ENCODE assay signal across 12 cellular contexts in the genomic region with DNA sequence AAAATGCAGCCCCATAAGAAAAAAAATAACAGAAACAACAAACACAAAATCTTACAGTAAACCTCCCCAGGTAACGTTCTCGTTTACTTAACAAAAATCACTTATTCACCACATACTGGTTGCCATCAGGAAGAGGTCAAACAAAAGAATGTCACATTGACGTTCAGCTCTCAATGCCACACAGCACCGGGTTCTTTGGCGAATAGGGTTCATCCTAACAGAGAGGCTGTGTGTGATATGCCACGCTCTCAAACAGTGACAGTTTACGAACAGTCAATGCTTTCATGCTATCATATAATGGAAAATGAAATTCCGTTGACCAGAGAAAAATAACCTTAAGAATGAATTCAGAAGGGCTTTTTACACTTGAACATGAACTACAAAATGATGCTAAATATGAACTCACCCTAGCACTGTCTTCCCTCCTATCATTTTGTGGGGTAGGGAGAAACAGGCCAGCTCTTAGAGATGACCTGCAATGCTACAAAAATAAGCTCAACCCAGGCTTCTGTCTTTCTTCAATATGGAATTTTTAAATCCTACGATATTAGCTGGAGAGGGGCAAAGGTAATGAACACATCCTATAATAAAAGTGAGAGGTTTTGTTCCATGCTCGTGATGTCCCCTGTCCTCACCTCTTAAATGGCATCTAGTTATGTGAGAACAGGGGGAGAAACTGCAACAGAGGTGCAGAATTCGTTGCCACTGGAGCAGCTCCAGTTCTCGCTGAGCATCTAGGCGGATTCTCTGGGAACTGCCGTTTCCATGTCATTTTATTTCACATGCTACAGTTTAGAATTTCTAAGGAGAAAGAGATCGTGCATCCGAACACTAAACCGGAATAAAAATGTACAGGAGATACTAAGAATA. TPM values are rescaled to one million over a fixed set of nuclear protein-coding genes. Genes with fewer than 3 reads are reported as not detected.
A peak's percentile ranks its signal among the peaks of the same experiment; 100 is the strongest.
DNase-seq lines count a peak whose midpoint lies in the region; ATAC-seq and TF ChIP-seq lines count a peak whose summit lies in the region.
"Had no signal": no experiment of that assay in that cellular context is flagged by ENCODE, and none has a peak within 500 bp of the region (broad histone marks: within the 10 kb centered on the region; RNA-seq: fewer than 3 reads in every experiment).

No MANE protein-coding gene starts in this region.

- H3K4me3 ChIP-seq in SU-DHL-6 (ENCODE audit: insufficient read depth, low read length, poor library complexity, severe bottlenecking): no peak overlapping the region
- H3K4me3 ChIP-seq: HAP-1 had no signal

- H3K9me2 ChIP-seq in SU-DHL-6 (replicated peaks; ENCODE audit: insufficient read depth, low read length): no peaks in the 10 kb centered on the region

- H3K79me2 ChIP-seq in SU-DHL-6 (ENCODE audit: insufficient read depth, low read length): no peaks in the 10 kb centered on the region

- peak overlapping the region; percentile 78 for H3K4me3 Mint-ChIP-seq in activated naive CD8-positive, alpha-beta T cell
- no peak overlapping the region for H3K4me3 Mint-ChIP-seq in activated naive CD8-positive, alpha-beta T cell treated with anti-CD3 and anti-CD28 coated beads for 36 hours
- H3K4me3 Mint-ChIP-seq in glutamatergic neuron (ENCODE audit: unreplicated experiment): peak overlapping the region; percentile 81
- peak overlapping the region; percentile 89 for H3K4me3 Mint-ChIP-seq in stimulated activated memory B cell treated with anti-CD40 and anti-IgM and Interleukin-4, amounts not matched to agents 10 μg/mL and 1 μg/mL and 100 μg/mL, for 72 hours

- no peak overlapping the region for H3K27ac ChIP-seq in SU-DHL-6 (ENCODE audit: low read depth, low read length)

- H3K27me3 Mint-ChIP-seq in activated naive CD8-positive, alpha-beta T cell: peaks cover 32% of the 10 kb centered on the region
- peaks cover 86% of the 10 kb centered on the region for H3K27me3 Mint-ChIP-seq in activated naive CD8-positive, alpha-beta T cell treated with anti-CD3 and anti-CD28 coated beads for 36 hours
- H3K27me3 Mint-ChIP-seq in glutamatergic neuron (ENCODE audit: unreplicated experiment): peaks cover 12% of the 10 kb centered on the region
- peaks cover 14% of the 10 kb centered on the region for H3K27me3 Mint-ChIP-seq in stimulated activated memory B cell treated with anti-CD40 and anti-IgM and Interleukin-4, amounts not matched to agents 10 μg/mL and 1 μg/mL and 100 μg/mL, for 72 hours

- peak overlapping the region; percentile 54 for H3K4me2 ChIP-seq in SU-DHL-6 (ENCODE audit: low read depth, low read length, poor library complexity, severe bottlenecking)

- H3K36me3 Mint-ChIP-seq in activated naive CD8-positive, alpha-beta T cell: no peaks in the 10 kb centered on the region
- H3K36me3 Mint-ChIP-seq in activated naive CD8-positive, alpha-beta T cell treated with anti-CD3 and anti-CD28 coated beads for 36 hours: no peaks in the 10 kb centered on the region
- H3K36me3 Mint-ChIP-seq in glutamatergic neuron (ENCODE audit: unreplicated experiment): peaks cover 3% of the 10 kb centered on the region
- H3K36me3 Mint-ChIP-seq in stimulated activated memory B cell treated with anti-CD40 and anti-IgM and Interleukin-4, amounts not matched to agents 10 μg/mL and 1 μg/mL and 100 μg/mL, for 72 hours: no peaks in the 10 kb centered on the region

- DNase-seq in activated naive CD8-positive, alpha-beta T cell treated with anti-CD3 and anti-CD28 coated beads for 36 hours: no peak
- DNase-seq in glutamatergic neuron: no peak
- no peak for DNase-seq in stimulated activated CD4-positive, alpha-beta T cell treated with anti-CD3 and anti-CD28 coated beads, Interleukin-1b, Interleukin-23, amount 100 ng/mL, for 48 hours
- no peak for DNase-seq in COLO668 (lab: John Stamatoyannopoulos, UW; ENCODE audit: unreplicated experiment)
- DNase-seq: activated naive CD4-positive, alpha-beta T cell treated with anti-CD3 and anti-CD28 coated beads, Interleukin-2, amount 50 U/mL, for 16 hours; NCI-H2081 treated with DMSO at 0.1 percent for 48 hours had no signal

- TF ChIP-seq CTCF in SU-DHL-6 (IDR thresholded peaks at IDR 0.05; ENCODE audit: insufficient read depth, low read length, poor library complexity, severe bottlenecking): no peak
- no peak for TF ChIP-seq CTCF in glutamatergic neuron (IDR thresholded peaks at IDR 0.05; ENCODE audit: partially characterized antibody, unreplicated experiment)

- no peaks in the 10 kb centered on the region for H3K36me3 ChIP-seq in SU-DHL-6 (ENCODE audit: low read length)
- H3K36me3 ChIP-seq: HAP-1 had no signal

- ATAC-seq in stimulated activated memory B cell treated with anti-CD40 and anti-IgM and Interleukin-4, amounts not matched to agents 10 μg/mL and 1 μg/mL and 100 μg/mL, for 72 hours: no peak
- no peak for ATAC-seq in HG03521 (IDR thresholded peaks at IDR 0.05; ENCODE audit: unreplicated experiment)
- ATAC-seq: Panc1 had no signal

- H3K27ac Mint-ChIP-seq in activated naive CD8-positive, alpha-beta T cell: no peak overlapping the region
- H3K27ac Mint-ChIP-seq in activated naive CD8-positive, alpha-beta T cell treated with anti-CD3 and anti-CD28 coated beads for 36 hours: no peak overlapping the region
- H3K27ac Mint-ChIP-seq in glutamatergic neuron (ENCODE audit: unreplicated experiment): peak overlapping the region; percentile 13
- H3K27ac Mint-ChIP-seq in stimulated activated memory B cell treated with anti-CD40 and anti-IgM and Interleukin-4, amounts not matched to agents 10 μg/mL and 1 μg/mL and 100 μg/mL, for 72 hours: peak overlapping the region; percentile 33

- no peaks in the 10 kb centered on the region for H3K9me3 Mint-ChIP-seq in activated naive CD8-positive, alpha-beta T cell (ENCODE audit: low read depth)
- H3K9me3 Mint-ChIP-seq in activated naive CD8-positive, alpha-beta T cell treated with anti-CD3 and anti-CD28 coated beads for 36 hours: no peaks in the 10 kb centered on the region
- peaks cover 12% of the 10 kb centered on the region for H3K9me3 Mint-ChIP-seq in glutamatergic neuron (ENCODE audit: unreplicated experiment)
- no peaks in the 10 kb centered on the region for H3K9me3 Mint-ChIP-seq in stimulated activated memory B cell treated with anti-CD40 and anti-IgM and Interleukin-4, amounts not matched to agents 10 μg/mL and 1 μg/mL and 100 μg/mL, for 72 hours

- H3K9ac ChIP-seq in SU-DHL-6 (ENCODE audit: low read length): no peak overlapping the region

- peaks cover 33% of the 10 kb centered on the region for H3K4me1 Mint-ChIP-seq in activated naive CD8-positive, alpha-beta T cell (ENCODE audit: low read depth)
- peaks cover 19% of the 10 kb centered on the region for H3K4me1 Mint-ChIP-seq in activated naive CD8-positive, alpha-beta T cell treated with anti-CD3 and anti-CD28 coated beads for 36 hours
- H3K4me1 Mint-ChIP-seq in glutamatergic neuron (ENCODE audit: low read depth, unreplicated experiment): peaks cover 47% of the 10 kb centered on the region
- H3K4me1 Mint-ChIP-seq in stimulated activated memory B cell treated with anti-CD40 and anti-IgM and Interleukin-4, amounts not matched to agents 10 μg/mL and 1 μg/mL and 100 μg/mL, for 72 hours: peaks cover 69% of the 10 kb centered on the region

- no peaks in the 10 kb centered on the region for H3K9me3 ChIP-seq in SU-DHL-6 (ENCODE audit: insufficient read depth, low read length)
- H3K9me3 ChIP-seq: HAP-1 had no signal

- H3K27me3 ChIP-seq in SU-DHL-6 (ENCODE audit: low read length): no peaks in the 10 kb centered on the region

- no peaks in the 10 kb centered on the region for H4K20me1 ChIP-seq in SU-DHL-6 (ENCODE audit: low read depth, low read length)

- peaks cover 22% of the 10 kb centered on the region for H3F3A ChIP-seq in SU-DHL-6 (ENCODE audit: insufficient read depth)

- H2AFZ ChIP-seq in SU-DHL-6 (ENCODE audit: low read depth, low read length, severe bottlenecking): no peak overlapping the region

RNA-seq across cellular contexts. Expression of gene TMEM163, which starts 1.8 kb away (rescaled TPM):
- not detected for total RNA-seq in activated naive CD8-positive, alpha-beta T cell treated with anti-CD3 and anti-CD28 coated beads for 36 hours
- total RNA-seq in glutamatergic neuron (ENCODE audit: unreplicated experiment): 27.7 TPM

Comparison
In these comparisons a context has a peak if more than half of its experiments do, and no peak if none do; other contexts are left out.
1. H3K27ac Mint-ChIP-seq: peak in glutamatergic neuron (single experiment) and stimulated activated memory B cell treated with anti-CD40 and anti-IgM and Interleukin-4, amounts not matched to agents 10 μg/mL and 1 μg/mL and 100 μg/mL, for 72 hours (single experiment); none in activated naive CD8-positive, alpha-beta T cell (single experiment) and activated naive CD8-positive, alpha-beta T cell treated with anti-CD3 and anti-CD28 coated beads for 36 hours (single experiment).
2. RNA of gene TMEM163, which starts 1.8 kb away (total RNA-seq): 27.7 TPM in glutamatergic neuron (single experiment); not detected in activated naive CD8-positive, alpha-beta T cell treated with anti-CD3 and anti-CD28 coated beads for 36 hours; every median in the first group is over 10 times any median in the second.